In the genomic region with DNA sequence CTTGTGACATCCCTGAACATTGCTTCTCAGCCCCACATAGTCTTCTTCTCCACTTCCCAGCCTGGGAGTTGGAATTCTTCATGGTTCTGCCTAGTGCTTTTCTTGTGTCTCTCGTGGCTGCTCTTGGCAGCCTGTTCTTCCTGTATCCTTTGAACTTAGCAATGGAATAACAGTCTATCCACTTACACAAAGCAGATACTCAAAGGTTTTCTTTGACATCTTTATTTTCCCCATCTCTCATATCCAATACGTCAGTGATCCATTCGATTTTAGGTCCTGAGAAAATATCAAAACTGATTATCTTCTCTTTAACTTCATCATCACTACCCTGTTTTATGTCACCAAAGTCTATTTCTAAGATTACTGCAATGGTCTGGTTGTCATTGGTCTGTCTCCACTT, we compare ENCODE assay signal across 8 cellular contexts.
"Had no signal": no experiment of that assay in that cellular context is flagged by ENCODE, and none has a peak within 500 bp of the region (broad histone marks: within the 10 kb centered on the region; RNA-seq: fewer than 3 reads in every experiment).

No MANE protein-coding gene starts in this region.

- H3K36me3 ChIP-seq: HAP-1 had no signal

- H3K4me3 ChIP-seq: HAP-1, K562 had no signal

- H3K9me3 ChIP-seq: HAP-1 had no signal

- H3K27ac Mint-ChIP-seq: HFFc6 had no signal

- H3K27ac ChIP-seq: HL-60 had no signal

- H3K4me3 Mint-ChIP-seq: HFFc6 had no signal

- DNase-seq: GOT3, H7, HFFc6, KG1 had no signal

- H3K4me1 ChIP-seq: HAP-1 had no signal

- FAIRE-seq: HepG2, K562 had no signal
